26 cellular contexts compared by ENCODE assay signal in the genomic region with DNA sequence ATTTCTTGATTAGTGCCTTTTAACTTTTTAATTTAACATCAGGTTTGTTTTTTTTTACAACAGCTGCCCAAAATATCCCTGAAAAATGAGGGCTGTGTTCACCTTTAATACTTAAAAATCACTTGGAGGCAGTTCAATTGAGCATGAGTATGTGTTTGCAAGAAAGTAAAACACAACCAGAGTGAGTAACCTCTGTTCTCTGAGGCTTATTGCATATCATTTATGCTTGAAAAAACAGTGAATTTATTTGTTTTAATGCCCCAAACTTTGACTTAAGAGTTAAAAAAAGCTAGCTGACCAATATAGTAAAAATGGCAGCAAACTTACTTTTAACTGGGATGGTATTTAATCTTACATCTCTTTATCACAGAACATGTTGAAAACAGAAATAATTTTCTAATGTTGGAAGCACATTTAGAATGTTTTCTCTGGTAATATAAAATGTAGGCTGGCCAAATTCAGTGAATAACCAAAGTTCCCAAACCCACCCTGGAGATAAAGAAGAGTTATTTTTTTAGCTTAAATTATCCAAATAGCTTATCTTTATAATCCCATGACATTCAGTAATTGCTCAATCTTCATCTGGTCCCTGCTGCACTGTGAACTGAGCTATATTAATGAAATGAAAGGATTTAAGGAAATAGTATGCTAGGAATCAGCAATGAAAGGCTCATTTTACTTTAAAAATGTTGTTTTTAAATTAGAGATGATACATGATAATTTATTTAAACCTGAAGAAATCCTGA. TPM values are rescaled to one million over a fixed set of nuclear protein-coding genes. Genes with fewer than 3 reads are reported as not detected.
DNase-seq lines count a peak whose midpoint lies in the region; ATAC-seq and TF ChIP-seq lines count a peak whose summit lies in the region.
"Had no signal": no experiment of that assay in that cellular context is flagged by ENCODE, and none has a peak within 500 bp of the region (broad histone marks: within the 10 kb centered on the region; RNA-seq: fewer than 3 reads in every experiment).

No MANE protein-coding gene starts in this region.

- TF ChIP-seq POLR2A in thyroid gland (IDR thresholded peaks at IDR 0.05) (no peak), suprapubic skin (IDR thresholded peaks at IDR 0.05) (no peak)

- H3K4me3 ChIP-seq in astrocyte of the spinal cord (ENCODE audit: low read depth, low read length) (no peak overlapping the region), thyroid gland (replicated peaks in 1 of 3) (no peak overlapping the region), suprapubic skin (no peak overlapping the region)
- H3K4me3 ChIP-seq: prostate gland, skin epidermis, transverse colon had no signal

- peak; percentile 20 for DNase-seq in M059J (ENCODE audit: low read depth)
- peak; percentile 37 for DNase-seq in astrocyte of the spinal cord (ENCODE audit: low read depth, low spot score)
- DNase-seq in left ventricle myocardium superior = no peak
- no peak for DNase-seq in thyroid gland
- DNase-seq in suprapubic skin (ENCODE audit: low spot score in 2 of 2) = no peak
- DNase-seq: activated CD4-positive, alpha-beta T cell treated with anti-CD3 and anti-CD28 coated beads for 36 hours; activated CD8-positive, alpha-beta memory T cell treated with anti-CD3 and anti-CD28 coated beads for 24 hours; activated effector memory CD4-positive, alpha-beta T cell treated with anti-CD3 and anti-CD28 coated beads, Interleukin-2, amount 50 U/mL, for 16 hours; activated naive CD8-positive, alpha-beta T cell treated with anti-CD3 and anti-CD28 coated beads, Interleukin-2, amount 10 ng/mL, durations not matched to agents 7 days and 5 days; activated T-cell treated with anti-CD3 and anti-CD28 coated beads, Interleukin-2, amount 50 U/mL, for 1 hour; C1 segment of cervical spinal cord; Caco-2; DMS79; effector CD8-positive, alpha-beta T cell; GF-D8; HCEC 1CT; left cardiac atrium; NCI-H2029; NCI-H226; RPMI8226; T-helper 2 cell; transverse colon had no signal

- intact Hi-C loops in left ventricle myocardium superior (cut with micrococcal nuclease) (no loop called here), thyroid gland (cut with DNase I) (no loop called here)

- TF ChIP-seq CTCF in astrocyte of the spinal cord (IDR thresholded peaks at IDR 0.05; ENCODE audit: low read depth, low read length) = no peak
- TF ChIP-seq CTCF in thyroid gland (IDR thresholded peaks at IDR 0.05) = no peak
- TF ChIP-seq CTCF in suprapubic skin (IDR thresholded peaks at IDR 0.05) = no peak

- H3K4me1 ChIP-seq in thyroid gland (peaks cover 16 to 19% of the 10 kb centered on the region in 2 donors), suprapubic skin (peaks cover 2% of the 10 kb centered on the region)
- H3K4me1 ChIP-seq: prostate gland, transverse colon had no signal

- in situ Hi-C loops in astrocyte of the spinal cord (cut with HindIII; ENCODE audit: low sequenced_read_pairs) = no loop called here

- H3K36me3 ChIP-seq in thyroid gland (no peaks in the 10 kb centered on the region), suprapubic skin (no peaks in the 10 kb centered on the region)
- H3K36me3 ChIP-seq: prostate gland, transverse colon had no signal

- no peak for TF ChIP-seq EP300 in suprapubic skin (IDR thresholded peaks at IDR 0.05)

- ATAC-seq in left ventricle myocardium superior (peak; percentile 89), GM19397 (IDR thresholded peaks at IDR 0.05; ENCODE audit: unreplicated experiment) (no peak), GM18511 (IDR thresholded peaks at IDR 0.05; ENCODE audit: unreplicated experiment) (no peak)
- ATAC-seq: activated CD4-positive, alpha-beta T cell treated with anti-CD3 and anti-CD28 coated beads for 36 hours had no signal

- H3K27ac ChIP-seq in thyroid gland = peak overlapping the region; percentile 34 to 54 (median 39)
- H3K27ac ChIP-seq in suprapubic skin = no peak overlapping the region
- H3K27ac ChIP-seq: prostate gland, skin epidermis, transverse colon had no signal

- no peaks in the 10 kb centered on the region for H3K27me3 ChIP-seq in thyroid gland
- H3K27me3 ChIP-seq in suprapubic skin = no peaks in the 10 kb centered on the region
- H3K27me3 ChIP-seq: transverse colon had no signal

- H3K9me3 ChIP-seq in thyroid gland (no peaks in the 10 kb centered on the region), suprapubic skin (no peaks in the 10 kb centered on the region)
- H3K9me3 ChIP-seq: Caco-2, prostate gland, transverse colon had no signal

RNA-seq across cellular contexts. Expression of a gene that starts 24.8 kb away (rescaled TPM):
- total RNA-seq in M059J (2014; rRNA removed; shearing (Covaris generic)) = 91.3 and 128 TPM in 2 replicates
- total RNA-seq in left ventricle myocardium superior (50.7 TPM), thyroid gland (100 to 1,000 TPM; 379 to 821 (median 437) TPM), suprapubic skin (100 to 1,000 TPM in 3 of 4 donors, 10 to 100 TPM in 1; 93.1 to 145 (median 137) TPM)
- total RNA-seq: activated CD4-positive, alpha-beta T cell treated with anti-CD3 and anti-CD28 coated beads for 36 hours; activated naive CD8-positive, alpha-beta T cell treated with anti-CD3 and anti-CD28 coated beads, Interleukin-2, amount 10 ng/mL, durations not matched to agents 7 days and 5 days; Caco-2 had no signal

Comparison
In these comparisons a context has a peak if more than half of its experiments do, and no peak if none do; other contexts are left out.
1. DNase-seq: peak in M059J (single experiment) and astrocyte of the spinal cord (single experiment); none in left ventricle myocardium superior (single experiment), thyroid gland (0 of 2) and suprapubic skin (0 of 2).